2 cellular contexts compared by ENCODE assay signal in genomic region chr19:5694167-5694951, GRCh38.
TF ChIP-seq lines count a peak whose summit lies in the region.

No MANE protein-coding gene starts in this region.

TF ChIP-seq in SK-N-SH, 30 proteins besides CTCF, POLR2A, EP300 and RAD21:
- TF ChIP-seq ELF1 (IDR thresholded peaks at IDR 0.05), result no peak
- TF ChIP-seq POLR2AphosphoS5 (IDR thresholded peaks at IDR 0.05; ENCODE audit: low read depth, low read length), result peak; percentile 7

TF ChIP-seq in SK-N-SH treated with all-trans-retinoic acid at 6 μM for 48 hours, 23 proteins besides CTCF, POLR2A, EP300 and RAD21:
- TF ChIP-seq ZC3H10 (CRISPR knock-in tag; IDR thresholded peaks at IDR 0.05) (no peak), ZFP3 (CRISPR knock-in tag; IDR thresholded peaks at IDR 0.05) (no peak), PPARA (CRISPR knock-in tag; IDR thresholded peaks at IDR 0.05; ENCODE audit: borderline replicate concordance) (no peak), ESRRG (CRISPR knock-in tag; IDR thresholded peaks at IDR 0.05) (no peak), PATZ1 (CRISPR knock-in tag; IDR thresholded peaks at IDR 0.05; ENCODE audit: borderline replicate concordance) (no peak)
